Comparison of ENCODE assay signal across 14 cellular contexts in the genomic region with DNA sequence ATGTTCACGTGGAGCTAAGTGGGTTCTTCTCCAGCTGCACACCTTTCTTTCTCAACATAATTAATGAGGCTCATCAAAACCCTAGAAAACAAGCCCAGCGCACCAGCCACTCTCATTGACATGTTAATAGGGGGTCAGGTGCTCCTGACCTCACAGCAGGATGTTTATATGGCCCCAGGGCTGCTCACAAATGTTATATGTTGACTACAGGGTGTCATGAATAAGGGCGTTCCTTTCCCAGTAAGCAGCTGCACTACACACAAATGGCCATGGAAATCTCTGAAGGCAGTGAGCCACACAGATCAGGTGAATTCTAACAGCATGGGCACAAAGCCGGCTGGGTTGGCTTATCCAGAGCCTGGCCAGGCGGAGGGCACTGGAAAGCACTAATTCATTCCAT.
DNase-seq lines count a peak whose midpoint lies in the region; ATAC-seq and TF ChIP-seq lines count a peak whose summit lies in the region.
"Had no signal": no experiment of that assay in that cellular context is flagged by ENCODE, and none has a peak within 500 bp of the region (broad histone marks: within the 10 kb centered on the region; RNA-seq: fewer than 3 reads in every experiment).

No MANE protein-coding gene starts in this region.

- H3K27ac ChIP-seq in iPS-20b (ENCODE audit: low read length) (no peak overlapping the region), dorsolateral prefrontal cortex (no peak overlapping the region)
- H3K27ac ChIP-seq: Peyer's patch, right atrium auricular region, testis had no signal

- H3K9ac ChIP-seq in iPS-20b (ENCODE audit: low read depth, low read length): no peak overlapping the region

- peak; percentile 70 for DNase-seq in DMS79 (lab: John Stamatoyannopoulos, UW)
- peak; percentile 83 for DNase-seq in NCI-H1694 (lab: John Stamatoyannopoulos, UW)
- DNase-seq in NCI-H69 (lab: John Stamatoyannopoulos, UW): peak; percentile 97
- no peak for DNase-seq in foreskin melanocyte
- DNase-seq in dorsolateral prefrontal cortex: no peak
- no peak for DNase-seq in activated naive CD4-positive, alpha-beta T cell treated with anti-CD3 and anti-CD28 coated beads, Interleukin-2, amount 50 U/mL, for 16 hours
- DNase-seq: activated CD8-positive, alpha-beta memory T cell treated with anti-CD3 and anti-CD28 coated beads, Interleukin-2, amount 50 U/mL, for 4 hours; effector CD8-positive, alpha-beta T cell; head of caudate nucleus; Peyer's patch; testis had no signal

- no peak for TF ChIP-seq CTCF in dorsolateral prefrontal cortex (IDR thresholded peaks at IDR 0.05 in 54 of 56, conservative IDR thresholded peaks at IDR 0.05 in 2 of 56; ENCODE audit: low read depth in 1 of 56, partially characterized antibody in 56 of 56)

- intact Hi-C loops in dorsolateral prefrontal cortex (cut with DNase I): no loop called here

- H3K4me1 ChIP-seq in iPS-20b (ENCODE audit: insufficient read depth, low read length): peaks cover 17% of the 10 kb centered on the region; the same call in 1 of the 2 replicates

- peaks cover 5% of the 10 kb centered on the region; the same call in 1 of the 2 replicates for H3K9me3 ChIP-seq in iPS-20b (ENCODE audit: insufficient read depth, low read depth, low read length)
- H3K9me3 ChIP-seq: Peyer's patch, testis had no signal

- H3K4me3 ChIP-seq in iPS-20b (ENCODE audit: low read length) (peak overlapping the region; percentile 2; the same call in 1 of the 2 replicates), dorsolateral prefrontal cortex (no peak overlapping the region)
- H3K4me3 ChIP-seq: Peyer's patch, right atrium auricular region, testis had no signal

- ATAC-seq in HG02642 (IDR thresholded peaks at IDR 0.05; ENCODE audit: poor library complexity, unreplicated experiment): no peak

- H3K36me3 ChIP-seq in iPS-20b (ENCODE audit: insufficient read depth, low read depth, low read length): no peaks in the 10 kb centered on the region
- H3K36me3 ChIP-seq: Peyer's patch, right atrium auricular region had no signal

- H3K27me3 ChIP-seq in iPS-20b (ENCODE audit: insufficient read depth, low read length) (no peaks in the 10 kb centered on the region), dorsolateral prefrontal cortex (no peaks in the 10 kb centered on the region)
- H3K27me3 ChIP-seq: Peyer's patch, right atrium auricular region, testis had no signal

Comparison
In these comparisons a context has a peak if more than half of its experiments do, and no peak if none do; other contexts are left out.
1. DNase-seq: peak in DMS79 (single experiment), NCI-H1694 (single experiment) and NCI-H69 (single experiment); none in foreskin melanocyte (single experiment), dorsolateral prefrontal cortex (0 of 10) and activated naive CD4-positive, alpha-beta T cell treated with anti-CD3 and anti-CD28 coated beads, Interleukin-2, amount 50 U/mL, for 16 hours (single experiment).